In the genomic region with DNA sequence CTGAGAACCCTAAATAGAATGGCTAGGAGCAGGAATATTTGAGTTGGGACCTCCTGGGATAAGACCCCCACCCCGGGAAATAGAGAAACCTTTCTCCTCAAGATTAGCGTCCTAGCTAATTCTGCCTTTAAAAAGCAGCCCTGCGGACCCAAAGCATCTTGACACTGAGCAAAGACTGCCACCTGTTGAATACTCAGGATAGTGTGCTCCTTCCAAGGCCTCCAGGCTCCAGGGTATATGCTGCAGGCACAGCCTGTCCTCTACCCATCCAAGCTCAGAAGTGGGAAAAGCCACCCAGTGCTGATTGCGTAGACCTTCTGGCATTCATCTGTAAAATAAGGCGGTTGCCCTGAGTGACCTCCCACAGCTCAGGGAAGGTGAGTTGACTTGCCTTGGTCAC, we compare ENCODE assay signal across 1 cellular context.
TF ChIP-seq lines count a peak whose summit lies in the region.

No MANE protein-coding gene starts in this region.

TF ChIP-seq in GM23338, 12 proteins besides CTCF, POLR2A, EP300 and RAD21 (continued from another document):
- TF ChIP-seq, protein P1, sequence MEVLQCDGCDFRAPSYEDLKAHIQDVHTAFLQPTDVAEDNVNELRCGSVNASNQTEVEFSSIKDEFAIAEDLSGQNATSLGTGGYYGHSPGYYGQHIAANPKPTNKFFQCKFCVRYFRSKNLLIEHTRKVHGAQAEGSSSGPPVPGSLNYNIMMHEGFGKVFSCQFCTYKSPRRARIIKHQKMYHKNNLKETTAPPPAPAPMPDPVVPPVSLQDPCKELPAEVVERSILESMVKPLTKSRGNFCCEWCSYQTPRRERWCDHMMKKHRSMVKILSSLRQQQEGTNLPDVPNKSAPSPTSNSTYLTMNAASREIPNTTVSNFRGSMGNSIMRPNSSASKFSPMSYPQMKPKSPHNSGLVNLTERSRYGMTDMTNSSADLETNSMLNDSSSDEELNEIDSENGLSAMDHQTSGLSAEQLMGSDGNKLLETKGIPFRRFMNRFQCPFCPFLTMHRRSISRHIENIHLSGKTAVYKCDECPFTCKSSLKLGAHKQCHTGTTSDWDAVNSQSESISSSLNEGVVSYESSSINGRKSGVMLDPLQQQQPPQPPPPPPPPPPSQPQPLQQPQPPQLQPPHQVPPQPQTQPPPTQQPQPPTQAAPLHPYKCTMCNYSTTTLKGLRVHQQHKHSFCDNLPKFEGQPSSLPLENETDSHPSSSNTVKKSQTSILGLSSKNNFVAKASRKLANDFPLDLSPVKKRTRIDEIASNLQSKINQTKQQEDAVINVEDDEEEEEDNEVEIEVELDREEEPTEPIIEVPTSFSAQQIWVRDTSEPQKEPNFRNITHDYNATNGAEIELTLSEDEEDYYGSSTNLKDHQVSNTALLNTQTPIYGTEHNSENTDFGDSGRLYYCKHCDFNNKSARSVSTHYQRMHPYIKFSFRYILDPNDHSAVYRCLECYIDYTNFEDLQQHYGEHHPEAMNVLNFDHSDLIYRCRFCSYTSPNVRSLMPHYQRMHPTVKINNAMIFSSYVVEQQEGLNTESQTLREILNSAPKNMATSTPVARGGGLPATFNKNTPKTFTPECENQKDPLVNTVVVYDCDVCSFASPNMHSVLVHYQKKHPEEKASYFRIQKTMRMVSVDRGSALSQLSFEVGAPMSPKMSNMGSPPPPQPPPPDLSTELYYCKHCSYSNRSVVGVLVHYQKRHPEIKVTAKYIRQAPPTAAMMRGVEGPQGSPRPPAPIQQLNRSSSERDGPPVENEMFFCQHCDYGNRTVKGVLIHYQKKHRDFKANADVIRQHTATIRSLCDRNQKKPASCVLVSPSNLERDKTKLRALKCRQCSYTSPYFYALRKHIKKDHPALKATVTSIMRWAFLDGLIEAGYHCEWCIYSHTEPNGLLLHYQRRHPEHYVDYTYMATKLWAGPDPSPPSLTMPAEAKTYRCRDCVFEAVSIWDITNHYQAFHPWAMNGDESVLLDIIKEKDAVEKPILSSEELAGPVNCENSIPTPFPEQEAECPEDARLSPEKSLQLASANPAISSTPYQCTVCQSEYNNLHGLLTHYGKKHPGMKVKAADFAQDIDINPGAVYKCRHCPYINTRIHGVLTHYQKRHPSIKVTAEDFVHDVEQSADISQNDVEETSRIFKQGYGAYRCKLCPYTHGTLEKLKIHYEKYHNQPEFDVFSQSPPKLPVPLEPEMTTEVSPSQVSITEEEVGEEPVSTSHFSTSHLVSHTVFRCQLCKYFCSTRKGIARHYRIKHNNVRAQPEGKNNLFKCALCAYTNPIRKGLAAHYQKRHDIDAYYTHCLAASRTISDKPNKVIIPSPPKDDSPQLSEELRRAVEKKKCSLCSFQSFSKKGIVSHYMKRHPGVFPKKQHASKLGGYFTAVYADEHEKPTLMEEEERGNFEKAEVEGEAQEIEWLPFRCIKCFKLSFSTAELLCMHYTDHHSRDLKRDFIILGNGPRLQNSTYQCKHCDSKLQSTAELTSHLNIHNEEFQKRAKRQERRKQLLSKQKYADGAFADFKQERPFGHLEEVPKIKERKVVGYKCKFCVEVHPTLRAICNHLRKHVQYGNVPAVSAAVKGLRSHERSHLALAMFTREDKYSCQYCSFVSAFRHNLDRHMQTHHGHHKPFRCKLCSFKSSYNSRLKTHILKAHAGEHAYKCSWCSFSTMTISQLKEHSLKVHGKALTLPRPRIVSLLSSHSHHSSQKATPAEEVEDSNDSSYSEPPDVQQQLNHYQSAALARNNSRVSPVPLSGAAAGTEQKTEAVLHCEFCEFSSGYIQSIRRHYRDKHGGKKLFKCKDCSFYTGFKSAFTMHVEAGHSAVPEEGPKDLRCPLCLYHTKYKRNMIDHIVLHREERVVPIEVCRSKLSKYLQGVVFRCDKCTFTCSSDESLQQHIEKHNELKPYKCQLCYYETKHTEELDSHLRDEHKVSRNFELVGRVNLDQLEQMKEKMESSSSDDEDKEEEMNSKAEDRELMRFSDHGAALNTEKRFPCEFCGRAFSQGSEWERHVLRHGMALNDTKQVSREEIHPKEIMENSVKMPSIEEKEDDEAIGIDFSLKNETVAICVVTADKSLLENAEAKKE (CRISPR knock-in tag; IDR thresholded peaks at IDR 0.05): no peak
- TF ChIP-seq ZNF114 (CRISPR knock-in tag; IDR thresholded peaks at IDR 0.05) (no peak), ZNF331 (CRISPR knock-in tag; IDR thresholded peaks at IDR 0.05; ENCODE audit: low read depth) (no peak)
